Comparison of ENCODE assay signal across 17 cellular contexts in genomic region chr20:4978050-4978918, GRCh38. TPM values are rescaled to one million over a fixed set of nuclear protein-coding genes. Genes with fewer than 3 reads are reported as not detected.
A peak's percentile ranks its signal among the peaks of the same experiment; 100 is the strongest.
DNase-seq lines count a peak whose midpoint lies in the region; ATAC-seq and TF ChIP-seq lines count a peak whose summit lies in the region.
"Had no signal": no experiment of that assay in that cellular context is flagged by ENCODE, and none has a peak within 500 bp of the region (broad histone marks: within the 10 kb centered on the region; RNA-seq: fewer than 3 reads in every experiment).

No MANE protein-coding gene starts in this region.

- H3K36me3 ChIP-seq in GM23338 (ENCODE audit: insufficient read depth), result no peaks in the 10 kb centered on the region
- H3K36me3 ChIP-seq: vagina had no signal

- peaks cover 14% of the 10 kb centered on the region for H3K4me1 ChIP-seq in GM23338 (ENCODE audit: insufficient read depth)

- H3K27me3 ChIP-seq in GM23338 (ENCODE audit: insufficient read depth), result no peaks in the 10 kb centered on the region
- H3K27me3 ChIP-seq: vagina had no signal

- H3K36me3 Mint-ChIP-seq in GM23338 (ENCODE audit: low read depth) (no peaks in the 10 kb centered on the region), naive B cell (no peaks in the 10 kb centered on the region)
- no peaks in the 10 kb centered on the region for H3K36me3 Mint-ChIP-seq in stimulated activated effector memory CD8-positive, alpha-beta T cell treated with anti-CD3 and anti-CD28 coated beads, Interleukin-12 subunit alpha, Interleukin-12 subunit beta, amount 100 ng/mL, for 72 hours

- peaks cover 3% of the 10 kb centered on the region; the same call in 1 of the 2 replicates for H4K20me1 ChIP-seq in GM23338 (replicated peaks; ENCODE audit: insufficient read depth)

- no peaks in the 10 kb centered on the region for H3F3A ChIP-seq in GM23338 (replicated peaks; ENCODE audit: low read depth)

- H3K4me3 ChIP-seq in GM23338, result no peak overlapping the region
- H3K4me3 ChIP-seq: vagina had no signal

- peak overlapping the region; percentile 34; the same call in 1 of the 2 replicates for H3K27ac Mint-ChIP-seq in GM23338
- H3K27ac Mint-ChIP-seq in naive B cell, result peak overlapping the region in 5 of 6 donors; percentile 16 to 83 (median 82)
- no peak overlapping the region for H3K27ac Mint-ChIP-seq in stimulated activated effector memory CD8-positive, alpha-beta T cell treated with anti-CD3 and anti-CD28 coated beads, Interleukin-12 subunit alpha, Interleukin-12 subunit beta, amount 100 ng/mL, for 72 hours
- H3K27ac Mint-ChIP-seq: activated CD4-positive, alpha-beta memory T cell treated with anti-CD3 and anti-CD28 coated beads, Interleukin-2, amount 10 ng/mL, durations not matched to agents 7 days and 5 days; activated T-helper 17 cell treated with anti-CD3 and anti-CD28 coated beads, Interleukin-2, amount 50 U/mL, for 72 hours; T-helper 2 cell treated with Interferon-gamma antibody and Interleukin-4, amounts not matched to agents 5 μg/mL and 100 μg/mL, for 36 hours had no signal

- ATAC-seq in GM23338 (peak; percentile 87), naive B cell (ENCODE audit: low read depth in 2 of 2) (no peak), HG03439 (IDR thresholded peaks at IDR 0.05; ENCODE audit: unreplicated experiment) (no peak)
- ATAC-seq in stimulated activated effector memory CD8-positive, alpha-beta T cell treated with anti-CD3 and anti-CD28 coated beads, Interleukin-12 subunit alpha, Interleukin-12 subunit beta, amount 100 ng/mL, for 72 hours, result no peak
- ATAC-seq: activated T-helper 17 cell treated with anti-CD3 and anti-CD28 coated beads, Interleukin-2, amount 50 U/mL, for 72 hours had no signal

- H3K9me3 Mint-ChIP-seq in GM23338 (no peaks in the 10 kb centered on the region), naive B cell (no peaks in the 10 kb centered on the region)
- no peaks in the 10 kb centered on the region for H3K9me3 Mint-ChIP-seq in stimulated activated effector memory CD8-positive, alpha-beta T cell treated with anti-CD3 and anti-CD28 coated beads, Interleukin-12 subunit alpha, Interleukin-12 subunit beta, amount 100 ng/mL, for 72 hours
- H3K9me3 Mint-ChIP-seq: activated CD4-positive, alpha-beta memory T cell treated with anti-CD3 and anti-CD28 coated beads, Interleukin-2, amount 10 ng/mL, durations not matched to agents 7 days and 5 days; activated T-helper 17 cell treated with anti-CD3 and anti-CD28 coated beads, Interleukin-2, amount 50 U/mL, for 72 hours; CD14-positive monocyte; T-helper 2 cell treated with Interferon-gamma antibody and Interleukin-4, amounts not matched to agents 5 μg/mL and 100 μg/mL, for 36 hours had no signal

- peaks cover 5% of the 10 kb centered on the region for H3K27me3 Mint-ChIP-seq in GM23338 (ENCODE audit: insufficient read depth, low read depth, poor library complexity)
- H3K27me3 Mint-ChIP-seq in naive B cell, result no peaks in the 10 kb centered on the region
- H3K27me3 Mint-ChIP-seq: activated CD4-positive, alpha-beta memory T cell treated with anti-CD3 and anti-CD28 coated beads, Interleukin-2, amount 10 ng/mL, durations not matched to agents 7 days and 5 days; activated T-helper 17 cell treated with anti-CD3 and anti-CD28 coated beads, Interleukin-2, amount 50 U/mL, for 72 hours had no signal

- H3K4me1 Mint-ChIP-seq in GM23338 (peaks cover 21% of the 10 kb centered on the region), naive B cell (peaks cover 18 to 75% (median 50%) of the 10 kb centered on the region in 3 donors)
- H3K4me1 Mint-ChIP-seq in stimulated activated effector memory CD8-positive, alpha-beta T cell treated with anti-CD3 and anti-CD28 coated beads, Interleukin-12 subunit alpha, Interleukin-12 subunit beta, amount 100 ng/mL, for 72 hours, result peaks cover 14% of the 10 kb centered on the region

- H3K4me2 ChIP-seq in GM23338, result no peak overlapping the region

- H3K9me2 ChIP-seq in GM23338 (ENCODE audit: insufficient read depth), result no peaks in the 10 kb centered on the region

- H3K4me3 Mint-ChIP-seq in GM23338, result no peak overlapping the region
- H3K4me3 Mint-ChIP-seq in naive B cell, result no peak overlapping the region
- H3K4me3 Mint-ChIP-seq in stimulated activated effector memory CD8-positive, alpha-beta T cell treated with anti-CD3 and anti-CD28 coated beads, Interleukin-12 subunit alpha, Interleukin-12 subunit beta, amount 100 ng/mL, for 72 hours, result no peak overlapping the region
- H3K4me3 Mint-ChIP-seq: activated CD4-positive, alpha-beta memory T cell treated with anti-CD3 and anti-CD28 coated beads, Interleukin-2, amount 10 ng/mL, durations not matched to agents 7 days and 5 days; activated T-helper 17 cell treated with anti-CD3 and anti-CD28 coated beads, Interleukin-2, amount 50 U/mL, for 72 hours; CD14-positive monocyte; T-helper 2 cell treated with Interferon-gamma antibody and Interleukin-4, amounts not matched to agents 5 μg/mL and 100 μg/mL, for 36 hours had no signal

- no peak for TF ChIP-seq CTCF in GM23338 (conservative IDR thresholded peaks at IDR 0.05; ENCODE audit: low read depth in 2 of 2)

- peaks cover 38% of the 10 kb centered on the region for H3K79me2 ChIP-seq in GM23338 (replicated peaks; ENCODE audit: insufficient read depth)

- no peak overlapping the region for H3K27ac ChIP-seq in GM23338 (ENCODE audit: low read depth)
- H3K27ac ChIP-seq: RWPE1, vagina had no signal

- no peak overlapping the region for H2AFZ ChIP-seq in GM23338

- peak; percentile 26 for DNase-seq in GM23338 (ENCODE audit: low spot score)
- peak; percentile 82 for DNase-seq in NCI-H82 treated with DMSO at 0.1 percent for 48 hours (lab: John Stamatoyannopoulos, UW; ENCODE audit: unreplicated experiment)
- peak; percentile 46 for DNase-seq in dermis blood vessel endothelial cell
- DNase-seq in naive B cell, result no peak
- no peak for DNase-seq in stimulated activated effector memory CD8-positive, alpha-beta T cell treated with anti-CD3 and anti-CD28 coated beads, Interleukin-12 subunit alpha, Interleukin-12 subunit beta, amount 100 ng/mL, for 72 hours (ENCODE audit: low spot score in 2 of 2)
- no peak for DNase-seq in stimulated activated CD4-positive, alpha-beta T cell treated with anti-CD3 and anti-CD28 coated beads, Interleukin-2, amount 100 ng/mL, for 48 hours
- DNase-seq: activated CD4-positive, alpha-beta memory T cell treated with anti-CD3 and anti-CD28 coated beads, Interleukin-2, amount 10 ng/mL, durations not matched to agents 7 days and 5 days; islet precursor cell; NCI-H1092; stimulated activated CD4-positive, alpha-beta T cell treated with anti-CD3 and anti-CD28 coated beads, Interleukin-4, amount 100 ng/mL, for 4 hours; stimulated activated naive CD4-positive, alpha-beta T cell treated with Interleukin-2 at 50 U/mL for 16 hours had no signal

TF ChIP-seq in GM23338, 12 proteins besides CTCF, POLR2A, EP300 and RAD21 (continues in another document):
- TF ChIP-seq, protein P1, sequence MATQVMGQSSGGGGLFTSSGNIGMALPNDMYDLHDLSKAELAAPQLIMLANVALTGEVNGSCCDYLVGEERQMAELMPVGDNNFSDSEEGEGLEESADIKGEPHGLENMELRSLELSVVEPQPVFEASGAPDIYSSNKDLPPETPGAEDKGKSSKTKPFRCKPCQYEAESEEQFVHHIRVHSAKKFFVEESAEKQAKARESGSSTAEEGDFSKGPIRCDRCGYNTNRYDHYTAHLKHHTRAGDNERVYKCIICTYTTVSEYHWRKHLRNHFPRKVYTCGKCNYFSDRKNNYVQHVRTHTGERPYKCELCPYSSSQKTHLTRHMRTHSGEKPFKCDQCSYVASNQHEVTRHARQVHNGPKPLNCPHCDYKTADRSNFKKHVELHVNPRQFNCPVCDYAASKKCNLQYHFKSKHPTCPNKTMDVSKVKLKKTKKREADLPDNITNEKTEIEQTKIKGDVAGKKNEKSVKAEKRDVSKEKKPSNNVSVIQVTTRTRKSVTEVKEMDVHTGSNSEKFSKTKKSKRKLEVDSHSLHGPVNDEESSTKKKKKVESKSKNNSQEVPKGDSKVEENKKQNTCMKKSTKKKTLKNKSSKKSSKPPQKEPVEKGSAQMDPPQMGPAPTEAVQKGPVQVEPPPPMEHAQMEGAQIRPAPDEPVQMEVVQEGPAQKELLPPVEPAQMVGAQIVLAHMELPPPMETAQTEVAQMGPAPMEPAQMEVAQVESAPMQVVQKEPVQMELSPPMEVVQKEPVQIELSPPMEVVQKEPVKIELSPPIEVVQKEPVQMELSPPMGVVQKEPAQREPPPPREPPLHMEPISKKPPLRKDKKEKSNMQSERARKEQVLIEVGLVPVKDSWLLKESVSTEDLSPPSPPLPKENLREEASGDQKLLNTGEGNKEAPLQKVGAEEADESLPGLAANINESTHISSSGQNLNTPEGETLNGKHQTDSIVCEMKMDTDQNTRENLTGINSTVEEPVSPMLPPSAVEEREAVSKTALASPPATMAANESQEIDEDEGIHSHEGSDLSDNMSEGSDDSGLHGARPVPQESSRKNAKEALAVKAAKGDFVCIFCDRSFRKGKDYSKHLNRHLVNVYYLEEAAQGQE (IDR thresholded peaks at IDR 0.05; ENCODE audit: unreplicated experiment), result no peak
- no peak for TF ChIP-seq ETS1 (IDR thresholded peaks at IDR 0.05)
- no peak for TF ChIP-seq CREB1 (CRISPR knock-in tag; IDR thresholded peaks at IDR 0.05; ENCODE audit: low read depth)
- TF ChIP-seq POLR2AphosphoS5 (IDR thresholded peaks at IDR 0.05; ENCODE audit: low read depth), result no peak
- TF ChIP-seq ZNF331 (CRISPR knock-in tag; IDR thresholded peaks at IDR 0.05; ENCODE audit: low read depth), result no peak

RNA-seq across cellular contexts. Expression of gene SLC23A2, which starts 23.0 kb away (rescaled TPM):
- 13.6 and 20.2 TPM in 2 replicates for total RNA-seq in GM23338 (2014; rRNA removed; shearing (Covaris generic))
- polyA plus RNA-seq in GM23338 (2016; fragmentation: Nextera tagmentation; extraction: Ambion mirVana) (3.8 and 4.4 TPM in 2 replicates), naive B cell (ENCODE audit: low read depth in 6 of 6) (10 to 100 TPM in 2 of 6 donors, 1 to 10 TPM in 4; 5.0 to 10.8 (median 7.1) TPM)
- 18.2 and 25.0 TPM in 2 replicates for total RNA-seq in dermis blood vessel endothelial cell

Comparison
In these comparisons a context has a peak if more than half of its experiments do, and no peak if none do; other contexts are left out.
1. DNase-seq: peak in GM23338 (single experiment), NCI-H82 treated with DMSO at 0.1 percent for 48 hours (single experiment) and dermis blood vessel endothelial cell (single experiment); none in naive B cell (single experiment), stimulated activated effector memory CD8-positive, alpha-beta T cell treated with anti-CD3 and anti-CD28 coated beads, Interleukin-12 subunit alpha, Interleukin-12 subunit beta, amount 100 ng/mL, for 72 hours (0 of 2) and stimulated activated CD4-positive, alpha-beta T cell treated with anti-CD3 and anti-CD28 coated beads, Interleukin-2, amount 100 ng/mL, for 48 hours (0 of 2).